ENCODE assay signal across 9 cellular contexts in genomic region chr11:57457643-57458023, GRCh38. TPM values are rescaled to one million over a fixed set of nuclear protein-coding genes. Genes with fewer than 3 reads are reported as not detected.
DNase-seq lines count a peak whose midpoint lies in the region; ATAC-seq and TF ChIP-seq lines count a peak whose summit lies in the region.
"Had no signal": no experiment of that assay in that cellular context is flagged by ENCODE, and none has a peak within 500 bp of the region (broad histone marks: within the 10 kb centered on the region; RNA-seq: fewer than 3 reads in every experiment).

No MANE protein-coding gene starts in this region.

- no peak overlapping the region for H2AFZ ChIP-seq in neuronal stem cell (ENCODE audit: low read length)

- H2BK12ac ChIP-seq in neuronal stem cell (ENCODE audit: low read length) = no peak overlapping the region

- no peak overlapping the region for H2BK120ac ChIP-seq in neuronal stem cell (ENCODE audit: low read depth, low read length)

- H3K18ac ChIP-seq in neuronal stem cell (ENCODE audit: low read length) = peak overlapping the region; percentile 21

- H3K27me3 Mint-ChIP-seq in activated CD8-positive, alpha-beta T cell treated with anti-CD3 and anti-CD28 coated beads for 36 hours = peaks cover 34% of the 10 kb centered on the region

- H4K8ac ChIP-seq in neuronal stem cell (ENCODE audit: low read depth, low read length) = no peak overlapping the region

- no peaks in the 10 kb centered on the region for H3K9me3 ChIP-seq in neuronal stem cell (replicated peaks in 1 of 2; ENCODE audit: control insufficient read depth in 2 of 2, insufficient read depth in 1 of 2, low read depth in 1 of 2, low read length in 2 of 2)
- H3K9me3 ChIP-seq in MG63 = no peaks in the 10 kb centered on the region

- CTCF ChIA-PET in activated CD8-positive, alpha-beta T cell treated with anti-CD3 and anti-CD28 coated beads for 36 hours (lab: Charles Lee) = interaction anchor here (0.6 to 9.1 kb wide), 55 partner anchors 9 to 334 kb away, joined by 3 to 254 read pairs (median 6); partner anchors contain the start of genes P2RX3, SLC43A1, SLC43A3 and SMTNL1

- no peak overlapping the region for H2AK5ac ChIP-seq in neuronal stem cell (ENCODE audit: low read depth, low read length)

- no peak overlapping the region for H3K27ac Mint-ChIP-seq in activated CD8-positive, alpha-beta T cell treated with anti-CD3 and anti-CD28 coated beads for 36 hours

- H3K27ac ChIP-seq in neuronal stem cell (replicated peaks; ENCODE audit: low read length) = no peak overlapping the region
- H3K27ac ChIP-seq: cardiac muscle cell had no signal

- H3K36me3 Mint-ChIP-seq in activated CD8-positive, alpha-beta T cell treated with anti-CD3 and anti-CD28 coated beads for 36 hours (ENCODE audit: low read depth) = no peaks in the 10 kb centered on the region

- no CpG with 5 or more reads among the region's 7 CpGs for WGBS in neuronal stem cell (ENCODE audit: extremely low coverage in 2 of 2, insufficient read length in 2 of 2, insufficient replicate concordance in 1 of 2), 2 donors

- no peak overlapping the region for H3K4me3 ChIP-seq in neuronal stem cell (ENCODE audit: low read length in 2 of 2)
- H3K4me3 ChIP-seq in MG63 = no peak overlapping the region

- H3K27me3 ChIP-seq in neuronal stem cell (ENCODE audit: control insufficient read depth in 3 of 3, insufficient read depth in 3 of 3, low read depth in 1 of 3, low read length in 3 of 3) (peaks cover 22 to 54% (median 49%) of the 10 kb centered on the region in 3 experiments), MG63 (peaks cover 13% of the 10 kb centered on the region)

- H3K4me2 ChIP-seq in neuronal stem cell (ENCODE audit: insufficient read depth, low read length, poor library complexity, severe bottlenecking) = no peak overlapping the region

- H3K4ac ChIP-seq in neuronal stem cell (ENCODE audit: low read length) = no peak overlapping the region

- H3K9ac ChIP-seq in neuronal stem cell (ENCODE audit: low read depth, low read length, poor library complexity) = no peak overlapping the region

- H2BK15ac ChIP-seq in neuronal stem cell (ENCODE audit: low read length) = no peak overlapping the region

- no peak for DNase-seq in activated CD8-positive, alpha-beta T cell treated with anti-CD3 and anti-CD28 coated beads for 36 hours
- DNase-seq in neuronal stem cell (ENCODE audit: low spot score) = no peak
- no peak for DNase-seq in DMS79 treated with DMSO at 0.1 percent for 48 hours (lab: John Stamatoyannopoulos, UW)
- DNase-seq in left cardiac atrium = no peak
- no peak for DNase-seq in MG63
- DNase-seq in cortex of kidney (lab: John Stamatoyannopoulos, UW) = no peak

- no peaks in the 10 kb centered on the region for H3K9me3 Mint-ChIP-seq in activated CD8-positive, alpha-beta T cell treated with anti-CD3 and anti-CD28 coated beads for 36 hours

- peaks cover 16 to 21% of the 10 kb centered on the region in 2 donors for H3K4me1 ChIP-seq in neuronal stem cell (ENCODE audit: control insufficient read depth in 2 of 2, insufficient read depth in 1 of 2, low read depth in 1 of 2, low read length in 2 of 2)

- no peaks in the 10 kb centered on the region for H3K36me3 ChIP-seq in neuronal stem cell (replicated peaks in 1 of 2; ENCODE audit: control insufficient read depth in 2 of 2, insufficient read depth in 2 of 2, low read length in 2 of 2)
- H3K36me3 ChIP-seq in MG63 = no peaks in the 10 kb centered on the region
- H3K36me3 ChIP-seq: cardiac muscle cell had no signal

- H3K4me3 Mint-ChIP-seq in activated CD8-positive, alpha-beta T cell treated with anti-CD3 and anti-CD28 coated beads for 36 hours = peak overlapping the region; percentile 48

- H3K79me1 ChIP-seq in neuronal stem cell (ENCODE audit: low read depth, low read length) = no peaks in the 10 kb centered on the region

- peaks cover 21% of the 10 kb centered on the region for H3K4me1 Mint-ChIP-seq in activated CD8-positive, alpha-beta T cell treated with anti-CD3 and anti-CD28 coated beads for 36 hours (ENCODE audit: low read depth)

- TF ChIP-seq CTCF in activated CD8-positive, alpha-beta T cell treated with anti-CD3 and anti-CD28 coated beads for 36 hours (IDR thresholded peaks at IDR 0.05) = peak; percentile 58

- H3K23ac ChIP-seq in neuronal stem cell (ENCODE audit: low read depth, low read length, poor library complexity) = no peak overlapping the region

- H4K91ac ChIP-seq in neuronal stem cell (ENCODE audit: low read depth, low read length, poor library complexity) = no peak overlapping the region

- no peak overlapping the region for H3K14ac ChIP-seq in neuronal stem cell (ENCODE audit: low read length)

- intact Hi-C loops in activated CD8-positive, alpha-beta T cell treated with anti-CD3 and anti-CD28 coated beads for 36 hours (cut with micrococcal nuclease) = loop anchor here (1.0 to 2.0 kb wide), 2 partner anchors 23 to 70 kb away; no protein-coding TSS in a partner anchor
- intact Hi-C loops in left cardiac atrium (cut with DNase I) = loop anchor here in 1 of 2 donors (2.0 to 10.0 kb wide), 4 partner anchors 69 to 1057 kb away; no protein-coding TSS in a partner anchor

- ATAC-seq in GM19023 (IDR thresholded peaks at IDR 0.05; ENCODE audit: unreplicated experiment) (peak; percentile 22), HG02852 (IDR thresholded peaks at IDR 0.05; ENCODE audit: unreplicated experiment) (peak; percentile 24), left cardiac atrium (no peak)
- ATAC-seq in activated CD8-positive, alpha-beta T cell treated with anti-CD3 and anti-CD28 coated beads for 36 hours = peak; percentile 29

- H2BK5ac ChIP-seq in neuronal stem cell (ENCODE audit: low read length) = no peak overlapping the region

- POLR2A ChIA-PET in activated CD8-positive, alpha-beta T cell treated with anti-CD3 and anti-CD28 coated beads for 36 hours (lab: Charles Lee) = interaction anchor here (0.9 to 2.4 kb wide), 10 partner anchors 15 to 122 kb away, joined by 3 to 10 read pairs (median 4); partner anchors contain the start of genes SLC43A1 and TIMM10

RNA-seq across cellular contexts. Expression of gene RTN4RL2, which starts 2.7 kb away (rescaled TPM):
- under 1 TPM; 0.23 to 0.27 TPM for total RNA-seq in activated CD8-positive, alpha-beta T cell treated with anti-CD3 and anti-CD28 coated beads for 36 hours
- polyA plus RNA-seq in neuronal stem cell (2013, experiment 1 of 2) = 6.6 TPM
- 6.8 TPM for polyA plus RNA-seq in neuronal stem cell (2013, experiment 2 of 2)
- 1 to 10 TPM; 1.9 to 2.4 TPM for total RNA-seq in left cardiac atrium
- 0.03 and 1.6 TPM in 2 replicates for total RNA-seq in MG63 (2014; rRNA removed; shearing (Covaris generic); ENCODE audit: low replicate concordance)

RNA-seq across cellular contexts. Expression of gene SLC43A3, which starts 30.7 kb away (rescaled TPM):
- 100 to 1,000 TPM; 294 to 300 TPM for total RNA-seq in activated CD8-positive, alpha-beta T cell treated with anti-CD3 and anti-CD28 coated beads for 36 hours
- 9.6 TPM for polyA plus RNA-seq in neuronal stem cell (2013, experiment 1 of 2)
- 9.1 TPM for polyA plus RNA-seq in neuronal stem cell (2013, experiment 2 of 2)
- total RNA-seq in left cardiac atrium = 10 to 100 TPM; 39.3 to 46.7 TPM
- total RNA-seq in MG63 (2014; rRNA removed; shearing (Covaris generic); ENCODE audit: low replicate concordance) = 73.1 and 84.3 TPM in 2 replicates

RNA-seq across cellular contexts. Expression of gene SLC43A1, which starts 57.9 kb away (rescaled TPM):
- total RNA-seq in activated CD8-positive, alpha-beta T cell treated with anti-CD3 and anti-CD28 coated beads for 36 hours = 10 to 100 TPM; 32.1 to 34.0 TPM
- 0.63 TPM for polyA plus RNA-seq in neuronal stem cell (2013, experiment 1 of 2)
- polyA plus RNA-seq in neuronal stem cell (2013, experiment 2 of 2) = 0.73 TPM
- 1 to 10 TPM; 5.8 to 7.2 TPM for total RNA-seq in left cardiac atrium
- total RNA-seq in MG63 (2014; rRNA removed; shearing (Covaris generic); ENCODE audit: low replicate concordance) = 3.2 and 4.0 TPM in 2 replicates

Comparison
In these comparisons a context has a peak if more than half of its experiments do, and no peak if none do; other contexts are left out.
1. ATAC-seq: peak in GM19023 (single experiment), HG02852 (single experiment) and activated CD8-positive, alpha-beta T cell treated with anti-CD3 and anti-CD28 coated beads for 36 hours (single experiment); none in left cardiac atrium (0 of 2).